Comparison of ENCODE assay signal across 8 cellular contexts in the genomic region with DNA sequence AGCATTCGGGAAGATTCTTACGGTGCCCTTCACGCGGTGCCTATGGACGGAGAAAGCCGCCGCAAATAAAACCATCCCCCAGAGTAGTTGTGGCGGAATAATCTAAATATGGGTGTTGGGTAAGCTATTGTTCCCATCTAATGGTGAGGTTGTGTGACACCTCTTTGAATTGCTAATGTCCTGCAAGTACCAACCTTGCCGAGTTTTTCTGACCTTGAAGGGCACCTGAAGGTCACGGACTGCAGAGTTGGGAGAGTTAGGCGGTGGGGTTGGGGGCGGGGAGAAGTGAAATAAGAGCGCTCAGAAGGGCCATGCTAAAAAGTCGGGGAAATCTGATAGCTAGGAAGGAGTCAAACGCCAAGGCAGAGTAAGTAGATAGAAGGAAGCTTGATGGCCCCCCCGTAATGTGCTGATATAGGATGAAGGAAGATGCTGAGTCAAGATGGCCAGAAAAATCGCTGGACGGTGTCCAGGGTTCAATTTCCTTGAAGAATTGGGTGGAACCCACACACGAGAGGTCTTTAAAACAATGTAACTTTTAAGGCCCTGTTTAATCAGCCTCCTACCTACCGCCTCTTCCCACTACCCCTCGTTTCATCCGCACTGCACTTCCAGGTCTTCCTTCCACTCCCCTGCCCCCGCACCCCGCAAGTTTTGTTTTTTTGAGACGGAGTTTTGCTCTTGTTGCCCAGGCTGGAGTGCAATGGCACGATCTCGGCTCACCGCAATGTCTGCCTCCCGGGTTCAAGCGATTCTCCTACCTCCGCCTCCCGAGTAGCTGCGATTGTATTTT. TPM values are rescaled to one million over a fixed set of nuclear protein-coding genes. Genes with fewer than 3 reads are reported as not detected.
DNase-seq lines count a peak whose midpoint lies in the region; ATAC-seq and TF ChIP-seq lines count a peak whose summit lies in the region.

No MANE protein-coding gene starts in this region.

- no peaks in the 10 kb centered on the region for H3K27me3 Mint-ChIP-seq in IgD-negative memory B cell
- no peaks in the 10 kb centered on the region for H3K27me3 Mint-ChIP-seq in activated T-cell treated with anti-CD3 and anti-CD28 coated beads, Interleukin-2, amount 50 U/mL, for 72 hours (ENCODE audit: low read depth)

- no peak for TF ChIP-seq CTCF in ovary (IDR thresholded peaks at IDR 0.05)

- no peaks in the 10 kb centered on the region for H3K36me3 ChIP-seq in ovary

- H3K27ac ChIP-seq in ovary = peak overlapping the region; percentile 54 to 90

- H3K9me3 ChIP-seq in ovary = no peaks in the 10 kb centered on the region

- H3K27me3 ChIP-seq in ovary = no peaks in the 10 kb centered on the region

- no peak for TF ChIP-seq EP300 in ovary (IDR thresholded peaks at IDR 0.05)

- H3K4me1 ChIP-seq in ovary (ENCODE audit: insufficient read depth) = peaks cover 5% of the 10 kb centered on the region

- H3K27ac Mint-ChIP-seq in IgD-negative memory B cell = peak overlapping the region; percentile 63 to 80 (median 73)
- peak overlapping the region; percentile 74 for H3K27ac Mint-ChIP-seq in activated T-cell treated with anti-CD3 and anti-CD28 coated beads, Interleukin-2, amount 50 U/mL, for 72 hours

- no peaks in the 10 kb centered on the region for H3K36me3 Mint-ChIP-seq in IgD-negative memory B cell
- H3K36me3 Mint-ChIP-seq in activated T-cell treated with anti-CD3 and anti-CD28 coated beads, Interleukin-2, amount 50 U/mL, for 72 hours (ENCODE audit: insufficient read depth in 2 of 2) = peaks cover 0 to 2% of the 10 kb centered on the region in 2 donors

- 29 to 38% (median 30%) methylated on average over 33 of the region's 33 CpGs for WGBS in ovary, 3 donors

- intact Hi-C loops in ovary (cut with DNase I) = no loop called here

- peak overlapping the region; percentile 89 to 99 (median 94) for H3K4me3 Mint-ChIP-seq in IgD-negative memory B cell
- H3K4me3 Mint-ChIP-seq in activated T-cell treated with anti-CD3 and anti-CD28 coated beads, Interleukin-2, amount 50 U/mL, for 72 hours = peak overlapping the region; percentile 89 to 91

- peaks cover 12 to 36% (median 22%) of the 10 kb centered on the region in 3 donors for H3K4me1 Mint-ChIP-seq in IgD-negative memory B cell
- peaks cover 38% of the 10 kb centered on the region for H3K4me1 Mint-ChIP-seq in activated T-cell treated with anti-CD3 and anti-CD28 coated beads, Interleukin-2, amount 50 U/mL, for 72 hours (ENCODE audit: low read depth)

- peak overlapping the region; percentile 62 for H3K4me3 ChIP-seq in ovary

- ATAC-seq in GM19438 (IDR thresholded peaks at IDR 0.05; ENCODE audit: low read depth, unreplicated experiment) = peak; percentile 10
- ATAC-seq in activated T-cell treated with anti-CD3 and anti-CD28 coated beads, Interleukin-2, amount 50 U/mL, for 72 hours (replicated peaks in 1 of 2) = no peak
- ATAC-seq in HG02970 (IDR thresholded peaks at IDR 0.05; ENCODE audit: low FRiP score, unreplicated experiment) = no peak

- DNase-seq in D341Med (ENCODE audit: low spot score) = peak; percentile 39
- peak; percentile 12 to 17 for DNase-seq in activated T-cell treated with anti-CD3 and anti-CD28 coated beads, Interleukin-2, amount 50 U/mL, for 72 hours
- peak; percentile 19 for DNase-seq in foreskin melanocyte
- peak; percentile 16 to 49 (median 37) for DNase-seq in ovary
- no peak for DNase-seq in central memory CD4-positive, alpha-beta T cell

- TF ChIP-seq POLR2A in ovary (IDR thresholded peaks at IDR 0.05) = no peak

- peaks cover 0 to 2% (median 0%) of the 10 kb centered on the region in 3 donors for H3K9me3 Mint-ChIP-seq in IgD-negative memory B cell
- H3K9me3 Mint-ChIP-seq in activated T-cell treated with anti-CD3 and anti-CD28 coated beads, Interleukin-2, amount 50 U/mL, for 72 hours = no peaks in the 10 kb centered on the region

RNA-seq across cellular contexts. Expression of gene KATNAL2, which starts 0.6 kb away (rescaled TPM):
- polyA plus RNA-seq in IgD-negative memory B cell (0.59 TPM), ovary (1 to 10 TPM; 1.9 to 4.3 TPM)
- total RNA-seq in activated T-cell treated with anti-CD3 and anti-CD28 coated beads, Interleukin-2, amount 50 U/mL, for 72 hours = 1 to 10 TPM; 1.2 to 1.7 TPM
- 1 to 10 TPM in 6 of 7 donors, under 1 TPM in 1; 0.78 to 5.1 (median 2.8) TPM for total RNA-seq in ovary

RNA-seq across cellular contexts. Expression of gene PIAS2, which starts 0.7 kb away (rescaled TPM):
- polyA plus RNA-seq in IgD-negative memory B cell (15.8 TPM), ovary (10 to 100 TPM in 1 of 2 donors, 1 to 10 TPM in 1; 5.1 to 11.1 TPM)
- 10 to 100 TPM; 20.9 to 23.4 TPM for total RNA-seq in activated T-cell treated with anti-CD3 and anti-CD28 coated beads, Interleukin-2, amount 50 U/mL, for 72 hours
- 10 to 100 TPM; 21.8 to 41.3 (median 39.9) TPM for total RNA-seq in ovary
